Comparison of ENCODE assay signal across 12 cellular contexts in the genomic region with DNA sequence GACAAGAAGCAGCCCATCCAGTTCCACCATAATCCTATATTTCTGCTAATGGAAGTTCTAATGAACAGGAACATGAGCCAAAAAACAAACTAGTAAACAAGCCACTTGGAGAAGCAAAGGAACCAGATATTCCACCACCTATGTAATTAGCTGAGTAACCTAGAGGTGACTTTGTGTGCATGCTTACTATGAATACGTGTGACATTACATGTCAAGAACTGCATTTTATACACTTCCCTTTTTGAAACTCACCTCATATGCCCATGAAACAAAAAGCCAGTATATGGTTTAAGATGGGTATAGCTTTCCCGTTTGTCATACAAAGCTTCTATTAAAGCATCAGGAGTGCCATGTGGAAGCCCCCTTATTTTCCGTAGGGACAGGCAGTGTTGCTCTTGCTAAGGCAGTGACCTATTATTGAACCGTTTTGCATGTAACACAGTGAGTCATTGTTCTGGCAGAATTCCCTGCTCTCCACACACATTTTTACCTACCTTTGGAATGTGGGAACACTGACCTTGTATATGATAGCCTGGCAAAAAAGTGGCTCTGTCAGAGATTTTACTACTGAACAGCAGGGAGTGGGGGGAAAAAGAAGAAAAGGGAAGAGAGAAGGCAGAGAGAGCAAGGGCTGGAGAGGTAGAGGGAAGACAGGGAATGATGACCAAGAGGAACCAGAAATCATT. TPM values are rescaled to one million over a fixed set of nuclear protein-coding genes. Genes with fewer than 3 reads are reported as not detected.
DNase-seq lines count a peak whose midpoint lies in the region; ATAC-seq, FAIRE-seq and TF ChIP-seq lines count a peak whose summit lies in the region.
"Had no signal": no experiment of that assay in that cellular context is flagged by ENCODE, and none has a peak within 500 bp of the region (broad histone marks: within the 10 kb centered on the region; RNA-seq: fewer than 3 reads in every experiment).

No MANE protein-coding gene starts in this region.

- H3K27ac ChIP-seq in ACC112 (ENCODE audit: low read depth, low read length) = peak overlapping the region; percentile 25
- peak overlapping the region; percentile 33 to 73 for H3K27ac ChIP-seq in breast epithelium
- H3K27ac ChIP-seq in HepG2 (ENCODE audit: extremely low read length, insufficient read depth, low read length) = no peak overlapping the region

- H3K36me3 ChIP-seq in ACC112 (ENCODE audit: insufficient read depth, low read length) = peaks cover 4% of the 10 kb centered on the region; the same call in 1 of the 2 replicates
- H3K36me3 ChIP-seq in breast epithelium = no peaks in the 10 kb centered on the region
- no peaks in the 10 kb centered on the region for H3K36me3 ChIP-seq in HepG2 (replicated peaks in 1 of 2; ENCODE audit: control insufficient read depth in 1 of 2, insufficient read depth in 2 of 2, low read length in 2 of 2)

- ATAC-seq in HepG2 = peak; percentile 100
- no peak for ATAC-seq in GM18868 (IDR thresholded peaks at IDR 0.05; ENCODE audit: unreplicated experiment)
- ATAC-seq in GM19324 (IDR thresholded peaks at IDR 0.05; ENCODE audit: low FRiP score, unreplicated experiment) = no peak
- ATAC-seq: stimulated activated naive CD8-positive, alpha-beta T cell treated with anti-CD3 and anti-CD28 coated beads, Interleukin-15, amount 100 ng/mL, for 72 hours had no signal

- in situ Hi-C loops in HepG2 (cut with HindIII; ENCODE audit: extremely low pct_ligation_motif_present, low pct_unique_long_range_greater_than_20kb) = no loop called here

- TF ChIP-seq EP300 in HepG2 (IDR thresholded peaks at IDR 0.05; ENCODE audit: low read depth in 2 of 2, low read length in 2 of 2) (no peak), HepG2 (CRISPR knock-in tag; IDR thresholded peaks at IDR 0.05; ENCODE audit: borderline replicate concordance) (no peak)

- no peaks in the 10 kb centered on the region for H4K20me1 ChIP-seq in HepG2 (ENCODE audit: insufficient read depth, low read length)

- no peaks in the 10 kb centered on the region for H3K9me3 ChIP-seq in breast epithelium
- no peaks in the 10 kb centered on the region for H3K9me3 ChIP-seq in HepG2 (ENCODE audit: low read length)

- no peak for TF ChIP-seq RAD21 in HepG2 (CRISPR knock-in tag; IDR thresholded peaks at IDR 0.05)

- BruUV-seq in HepG2 (replicated peaks; lab: Mats Ljungman, UMichigan) = no TSS peak

- H3K4me3 ChIP-seq in ACC112 (ENCODE audit: low read depth, low read length) (no peak overlapping the region), breast epithelium (no peak overlapping the region), HepG2 (replicated peaks in 1 of 3; ENCODE audit: insufficient read depth in 1 of 3, low read depth in 2 of 3, low read length in 3 of 3) (peak overlapping the region in 1 of 3 experiments; percentile 27; a peak in 1 of 6 replicates)

- WGBS in HepG2 (ENCODE audit: low lambda C conversion rate) = 0% methylated on average over 4 of the region's 4 CpGs

- peak overlapping the region; percentile 63 for H3K4me2 ChIP-seq in HepG2 (ENCODE audit: low read depth, low read length)

- intact Hi-C loops in breast epithelium (cut with DNase I; ENCODE audit: low total_unique reads) = no loop called here
- intact Hi-C loops in HepG2 (cut with micrococcal nuclease; ENCODE audit: unreplicated experiment) = no loop called here

- H3K4me1 ChIP-seq in ACC112 (ENCODE audit: control insufficient read depth, insufficient read depth, low read length, unreplicated experiment) = peaks cover 37% of the 10 kb centered on the region
- peaks cover 0 to 14% of the 10 kb centered on the region in 2 donors for H3K4me1 ChIP-seq in breast epithelium
- peaks cover 21% of the 10 kb centered on the region for H3K4me1 ChIP-seq in HepG2 (ENCODE audit: insufficient read depth, low read length)

- CTCF ChIA-PET in HepG2 (lab: Yijun Ruan, JAX; ENCODE audit: low intra/inter-chr PET ratio, low total read pairs) = no interaction called here

- DNase-seq in HuH-7 (ENCODE audit: low spot score) (peak; percentile 23), breast epithelium (ENCODE audit: low spot score in 2 of 2) (peak in 1 of 2 donors; percentile 67), HepG2 (ENCODE audit: low spot score) (peak; percentile 91), GDM1 (lab: John Stamatoyannopoulos, UW) (no peak), NCI-H1436 (lab: John Stamatoyannopoulos, UW) (no peak)
- DNase-seq: activated CD4-positive, alpha-beta T cell treated with anti-CD3 and anti-CD28 coated beads, Interleukin-2, amount 50 U/mL, for 4 hours; CD4-positive, CD25-positive, alpha-beta regulatory T cell; stimulated activated naive CD8-positive, alpha-beta T cell treated with anti-CD3 and anti-CD28 coated beads, Interleukin-15, amount 100 ng/mL, for 72 hours had no signal

- no peak overlapping the region for H3K9ac ChIP-seq in HepG2 (ENCODE audit: insufficient read depth, low read depth, low read length)

- POLR2A ChIA-PET in HepG2 (lab: Yijun Ruan, JAX) = no interaction called here

- TF ChIP-seq CTCF in breast epithelium (IDR thresholded peaks at IDR 0.05) (no peak), HepG2 (CRISPR knock-in tag; IDR thresholded peaks at IDR 0.05) (no peak)

- TF ChIP-seq POLR2A in breast epithelium (IDR thresholded peaks at IDR 0.05) (no peak), HepG2 (IDR thresholded peaks at IDR 0.05; ENCODE audit: insufficient read depth in 1 of 2, low read depth in 2 of 2, low read length in 2 of 2) (no peak)

- H2AFZ ChIP-seq in ACC112 (ENCODE audit: low read length, unreplicated experiment) = no peak overlapping the region
- H2AFZ ChIP-seq in HepG2 (ENCODE audit: low read length) = no peak overlapping the region

- no peaks in the 10 kb centered on the region for H3K79me2 ChIP-seq in ACC112 (ENCODE audit: control insufficient read depth, insufficient read depth, low read length, unreplicated experiment)
- H3K79me2 ChIP-seq in HepG2 (ENCODE audit: insufficient read depth, low read length) = no peaks in the 10 kb centered on the region

- H3K27me3 ChIP-seq in ACC112 (ENCODE audit: insufficient read depth, low read length) (no peaks in the 10 kb centered on the region), breast epithelium (no peaks in the 10 kb centered on the region), HepG2 (ENCODE audit: control insufficient read depth in 1 of 2, insufficient read depth in 2 of 2, low read length in 2 of 2) (no peaks in the 10 kb centered on the region)

- peak; percentile 57 for FAIRE-seq in HepG2 (lab: Jason Lieb, UNC)
- FAIRE-seq: GM19239 had no signal

TF ChIP-seq in HepG2, 621 proteins besides CTCF, POLR2A, EP300 and RAD21 (continues in another document):
- TF ChIP-seq, protein P1, sequence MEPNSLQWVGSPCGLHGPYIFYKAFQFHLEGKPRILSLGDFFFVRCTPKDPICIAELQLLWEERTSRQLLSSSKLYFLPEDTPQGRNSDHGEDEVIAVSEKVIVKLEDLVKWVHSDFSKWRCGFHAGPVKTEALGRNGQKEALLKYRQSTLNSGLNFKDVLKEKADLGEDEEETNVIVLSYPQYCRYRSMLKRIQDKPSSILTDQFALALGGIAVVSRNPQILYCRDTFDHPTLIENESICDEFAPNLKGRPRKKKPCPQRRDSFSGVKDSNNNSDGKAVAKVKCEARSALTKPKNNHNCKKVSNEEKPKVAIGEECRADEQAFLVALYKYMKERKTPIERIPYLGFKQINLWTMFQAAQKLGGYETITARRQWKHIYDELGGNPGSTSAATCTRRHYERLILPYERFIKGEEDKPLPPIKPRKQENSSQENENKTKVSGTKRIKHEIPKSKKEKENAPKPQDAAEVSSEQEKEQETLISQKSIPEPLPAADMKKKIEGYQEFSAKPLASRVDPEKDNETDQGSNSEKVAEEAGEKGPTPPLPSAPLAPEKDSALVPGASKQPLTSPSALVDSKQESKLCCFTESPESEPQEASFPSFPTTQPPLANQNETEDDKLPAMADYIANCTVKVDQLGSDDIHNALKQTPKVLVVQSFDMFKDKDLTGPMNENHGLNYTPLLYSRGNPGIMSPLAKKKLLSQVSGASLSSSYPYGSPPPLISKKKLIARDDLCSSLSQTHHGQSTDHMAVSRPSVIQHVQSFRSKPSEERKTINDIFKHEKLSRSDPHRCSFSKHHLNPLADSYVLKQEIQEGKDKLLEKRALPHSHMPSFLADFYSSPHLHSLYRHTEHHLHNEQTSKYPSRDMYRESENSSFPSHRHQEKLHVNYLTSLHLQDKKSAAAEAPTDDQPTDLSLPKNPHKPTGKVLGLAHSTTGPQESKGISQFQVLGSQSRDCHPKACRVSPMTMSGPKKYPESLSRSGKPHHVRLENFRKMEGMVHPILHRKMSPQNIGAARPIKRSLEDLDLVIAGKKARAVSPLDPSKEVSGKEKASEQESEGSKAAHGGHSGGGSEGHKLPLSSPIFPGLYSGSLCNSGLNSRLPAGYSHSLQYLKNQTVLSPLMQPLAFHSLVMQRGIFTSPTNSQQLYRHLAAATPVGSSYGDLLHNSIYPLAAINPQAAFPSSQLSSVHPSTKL (CRISPR knock-in tag; IDR thresholded peaks at IDR 0.05) = peak; percentile 54; the same call in 1 of the 2 replicates
- TF ChIP-seq FOSL1 (CRISPR knock-in tag; IDR thresholded peaks at IDR 0.05; ENCODE audit: borderline replicate concordance) = peak; percentile 64; the same call in 1 of the 2 replicates

RNA-seq across cellular contexts. Expression of a gene that starts 34.8 kb away (rescaled TPM):
- total RNA-seq in breast epithelium = 100 to 1,000 TPM in 1 of 3 donors, 10 to 100 TPM in 2; 14.6 to 111 (median 80.3) TPM
- 5.4 and 6.8 TPM in 2 replicates for total RNA-seq in HepG2 (2016; rRNA removed; fragmentation: Illumina TruSeq; extraction: Trizol)
- 2.0 TPM in 2 replicates for total RNA-seq in HepG2 (2016; cell fraction: cytosol; rRNA removed; fragmentation: Illumina TruSeq; extraction: Trizol; ENCODE audit: low read depth)
- total RNA-seq in HepG2 (2016; cell fraction: insoluble cytoplasmic fraction; rRNA removed; fragmentation: Illumina TruSeq; extraction: Trizol) = 5.7 and 5.8 TPM in 2 replicates
- 2.6 and 3.1 TPM in 2 replicates for total RNA-seq in HepG2 (2016; cell fraction: membrane; rRNA removed; fragmentation: Illumina TruSeq; extraction: Trizol)
- total RNA-seq in HepG2 (2016; cell fraction: nucleus; rRNA removed; fragmentation: Illumina TruSeq; extraction: Trizol) = 6.2 and 6.7 TPM in 2 replicates
- 2.4 and 2.8 TPM in 2 replicates for polyA plus RNA-seq in HepG2 (2011; rRNA removed)
- 2.1 and 3.8 TPM in 2 replicates for polyA plus RNA-seq in HepG2 (2011; cell fraction: cytosol; rRNA removed)
- polyA plus RNA-seq in HepG2 (2011; cell fraction: nucleus; rRNA removed) = 2.3 and 5.0 TPM in 2 replicates
- polyA plus RNA-seq in HepG2 (2012) = 1.7 and 1.9 TPM in 2 replicates
- polyA plus RNA-seq in HepG2 (2016; cell fraction: cytosol; fragmentation: Illumina TruSeq; extraction: Trizol; ENCODE audit: low read depth) = 0.20 and 0.24 TPM in 2 replicates
- polyA plus RNA-seq in HepG2 (2016; cell fraction: insoluble cytoplasmic fraction; fragmentation: Illumina TruSeq; extraction: Trizol; ENCODE audit: low read depth) = 4.1 and 4.7 TPM in 2 replicates
- polyA plus RNA-seq in HepG2 (2016; cell fraction: membrane; fragmentation: Illumina TruSeq; extraction: Trizol; ENCODE audit: low read depth) = 0.74 and 0.77 TPM in 2 replicates
- 3.5 and 3.8 TPM in 2 replicates for polyA plus RNA-seq in HepG2 (2016; cell fraction: nucleus; fragmentation: Illumina TruSeq; extraction: Trizol; ENCODE audit: insufficient read depth, low read depth)
- 8.0 and 25.7 TPM in 2 replicates for polyA minus RNA-seq in HepG2 (2011; rRNA and poly(A)+ RNA removed; ENCODE audit: low replicate concordance)
- 3.9 and 4.9 TPM in 2 replicates for polyA minus RNA-seq in HepG2 (2011; cell fraction: cytosol; rRNA and poly(A)+ RNA removed)
- polyA minus RNA-seq in HepG2 (2011; cell fraction: nucleus; rRNA and poly(A)+ RNA removed) = 11.9 and 14.0 TPM in 2 replicates

Comparison
In these comparisons a context has a peak if more than half of its experiments do, and no peak if none do; other contexts are left out.
1. DNase-seq: peak in HuH-7 (single experiment) and HepG2 (single experiment); none in GDM1 (single experiment) and NCI-H1436 (single experiment).